26 cellular contexts compared by ENCODE assay signal in genomic region chr15:74350295-74351275, GRCh38. TPM values are rescaled to one million over a fixed set of nuclear protein-coding genes. Genes with fewer than 3 reads are reported as not detected.
"Had no signal": no experiment of that assay in that cellular context is flagged by ENCODE, and none has a peak within 500 bp of the region (broad histone marks: within the 10 kb centered on the region; RNA-seq: fewer than 3 reads in every experiment).

No MANE protein-coding gene starts in this region.

- H2AFZ ChIP-seq: PC-9 had no signal

- H3K27ac Mint-ChIP-seq: activated CD8-positive, alpha-beta T cell treated with anti-CD3 and anti-CD28 coated beads, Interleukin-2, amount 10 ng/mL, durations not matched to agents 7 days and 5 days; activated naive CD4-positive, alpha-beta T cell treated with anti-CD3 and anti-CD28 coated beads for 36 hours; activated naive CD8-positive, alpha-beta T cell; activated T-cell treated with anti-CD3 and anti-CD28 coated beads, Interleukin-2, amount 50 U/mL, for 24 hours; activated T-helper 1 cell treated with anti-CD3 and anti-CD28 coated beads, Interleukin-12 subunit alpha, Interleukin-12 subunit beta, Interleukin-2, Interleukin-4 antibody, amounts not matched to agents 30 ng/mL and 10 ng/mL and 1 ng/mL, durations not matched to agents 14 hours and 24 hours and 36 hours; brain had no signal

- H3K4me3 Mint-ChIP-seq: activated CD8-positive, alpha-beta T cell treated with anti-CD3 and anti-CD28 coated beads, Interleukin-2, amount 10 ng/mL, durations not matched to agents 7 days and 5 days; activated naive CD4-positive, alpha-beta T cell treated with anti-CD3 and anti-CD28 coated beads for 36 hours; activated naive CD8-positive, alpha-beta T cell; activated T-cell treated with anti-CD3 and anti-CD28 coated beads, Interleukin-2, amount 50 U/mL, for 24 hours; activated T-helper 1 cell treated with anti-CD3 and anti-CD28 coated beads, Interleukin-12 subunit alpha, Interleukin-12 subunit beta, Interleukin-2, Interleukin-4 antibody, amounts not matched to agents 30 ng/mL and 10 ng/mL and 1 ng/mL, durations not matched to agents 14 hours and 24 hours and 36 hours; brain; central memory CD8-positive, alpha-beta T cell had no signal

- H3K36me3 Mint-ChIP-seq: brain had no signal

- DNase-seq: activated CD4-positive, alpha-beta T cell treated with anti-CD3 and anti-CD28 coated beads for 48 hours; activated CD4-positive, alpha-beta T cell treated with anti-CD3 and anti-CD28 coated beads, Interleukin-2, amount 50 U/mL, for 4 hours; activated CD4-positive, CD25-positive, alpha-beta regulatory T cell treated with anti-CD3 and anti-CD28 coated beads, Interleukin-2, amount 50 U/mL, for 72 hours; activated CD8-positive, alpha-beta T cell treated with anti-CD3 and anti-CD28 coated beads, Interleukin-2, amount 10 ng/mL, durations not matched to agents 7 days and 5 days; activated gamma-delta T cell; activated naive CD4-positive, alpha-beta T cell treated with anti-CD3 and anti-CD28 coated beads for 36 hours; activated T-cell treated with anti-CD3 and anti-CD28 coated beads, Interleukin-2, amount 50 U/mL, for 24 hours; amygdala; KG1; NCI-H1048; NCI-H1417; NCI-H2029; NCI-H2107; NCI-H2171 treated with DMSO at 0.1 percent for 48 hours; NCI-H345; NCI-H510A treated with DMSO at 0.1 percent for 48 hours; PC-9; T-helper 1 cell had no signal

- H3K4me2 ChIP-seq: PC-9 had no signal

- H3K4me1 Mint-ChIP-seq: brain; central memory CD8-positive, alpha-beta T cell had no signal

- H3K4me3 ChIP-seq: PC-9, SK-N-MC had no signal

- H3K9me3 Mint-ChIP-seq: activated T-cell treated with anti-CD3 and anti-CD28 coated beads, Interleukin-2, amount 50 U/mL, for 24 hours; central memory CD8-positive, alpha-beta T cell had no signal

- H3K27ac ChIP-seq: PC-9, SK-N-MC had no signal

RNA-seq across cellular contexts. Expression of gene CYP11A1, which starts 16.9 kb away (rescaled TPM):
- total RNA-seq: activated CD8-positive, alpha-beta T cell treated with anti-CD3 and anti-CD28 coated beads, Interleukin-2, amount 10 ng/mL, durations not matched to agents 7 days and 5 days; activated naive CD4-positive, alpha-beta T cell treated with anti-CD3 and anti-CD28 coated beads for 36 hours; activated T-helper 1 cell treated with anti-CD3 and anti-CD28 coated beads, Interleukin-12 subunit alpha, Interleukin-12 subunit beta, Interleukin-2, Interleukin-4 antibody, amounts not matched to agents 30 ng/mL and 10 ng/mL and 1 ng/mL, durations not matched to agents 14 hours and 24 hours and 36 hours; LHCN-M2; RPMI7951; T-helper 2 cell treated with Interferon-gamma antibody and Interleukin-4, amounts not matched to agents 100 ng/mL and 5 ng/mL, for 36 hours had no signal
